In the genomic region with DNA sequence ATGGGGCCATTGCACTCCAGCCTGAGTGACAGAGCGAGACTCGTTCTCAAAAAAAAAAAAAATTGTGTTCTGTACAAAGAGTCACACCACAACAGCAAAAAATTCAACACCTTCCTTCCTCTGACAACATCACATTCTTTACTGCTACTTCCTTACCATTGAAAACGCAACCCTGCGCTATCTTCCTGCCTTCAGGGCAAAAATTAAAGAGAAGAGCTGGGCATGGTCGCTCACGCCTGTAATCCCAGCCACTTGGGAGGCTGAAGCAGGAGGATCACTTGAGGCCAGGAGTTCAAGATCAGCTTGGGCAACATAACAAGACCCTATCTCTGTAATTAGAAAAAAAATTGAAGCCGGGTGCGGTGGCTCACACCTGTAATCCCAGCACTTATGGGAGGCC, we compare ENCODE assay signal across 1 cellular context.
TF ChIP-seq lines count a peak whose summit lies in the region.

No MANE protein-coding gene starts in this region.

TF ChIP-seq in HepG2, 621 proteins besides CTCF, POLR2A, EP300 and RAD21:
- TF ChIP-seq, protein P1, sequence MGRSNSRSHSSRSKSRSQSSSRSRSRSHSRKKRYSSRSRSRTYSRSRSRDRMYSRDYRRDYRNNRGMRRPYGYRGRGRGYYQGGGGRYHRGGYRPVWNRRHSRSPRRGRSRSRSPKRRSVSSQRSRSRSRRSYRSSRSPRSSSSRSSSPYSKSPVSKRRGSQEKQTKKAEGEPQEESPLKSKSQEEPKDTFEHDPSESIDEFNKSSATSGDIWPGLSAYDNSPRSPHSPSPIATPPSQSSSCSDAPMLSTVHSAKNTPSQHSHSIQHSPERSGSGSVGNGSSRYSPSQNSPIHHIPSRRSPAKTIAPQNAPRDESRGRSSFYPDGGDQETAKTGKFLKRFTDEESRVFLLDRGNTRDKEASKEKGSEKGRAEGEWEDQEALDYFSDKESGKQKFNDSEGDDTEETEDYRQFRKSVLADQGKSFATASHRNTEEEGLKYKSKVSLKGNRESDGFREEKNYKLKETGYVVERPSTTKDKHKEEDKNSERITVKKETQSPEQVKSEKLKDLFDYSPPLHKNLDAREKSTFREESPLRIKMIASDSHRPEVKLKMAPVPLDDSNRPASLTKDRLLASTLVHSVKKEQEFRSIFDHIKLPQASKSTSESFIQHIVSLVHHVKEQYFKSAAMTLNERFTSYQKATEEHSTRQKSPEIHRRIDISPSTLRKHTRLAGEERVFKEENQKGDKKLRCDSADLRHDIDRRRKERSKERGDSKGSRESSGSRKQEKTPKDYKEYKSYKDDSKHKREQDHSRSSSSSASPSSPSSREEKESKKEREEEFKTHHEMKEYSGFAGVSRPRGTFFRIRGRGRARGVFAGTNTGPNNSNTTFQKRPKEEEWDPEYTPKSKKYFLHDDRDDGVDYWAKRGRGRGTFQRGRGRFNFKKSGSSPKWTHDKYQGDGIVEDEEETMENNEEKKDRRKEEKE (IDR thresholded peaks at IDR 0.05) = no peak
- TF ChIP-seq SAFB2 (CRISPR knock-in tag; IDR thresholded peaks at IDR 0.05; ENCODE audit: borderline replicate concordance, low read depth) (no peak), NFYB (CRISPR knock-in tag; IDR thresholded peaks at IDR 0.05) (no peak), ADNP (CRISPR knock-in tag; IDR thresholded peaks at IDR 0.05) (no peak), PAF1 (CRISPR knock-in tag; IDR thresholded peaks at IDR 0.05) (no peak), PRPF4 (IDR thresholded peaks at IDR 0.05; ENCODE audit: low read depth, low read length, poor library complexity, severe bottlenecking) (no peak), FOXK1 (CRISPR knock-in tag; IDR thresholded peaks at IDR 0.05; ENCODE audit: borderline replicate concordance, low read depth) (no peak), RBAK (CRISPR knock-in tag; IDR thresholded peaks at IDR 0.05) (no peak), YEATS4 (CRISPR knock-in tag; IDR thresholded peaks at IDR 0.05; ENCODE audit: borderline replicate concordance) (no peak), ZKSCAN5 (CRISPR knock-in tag; IDR thresholded peaks at IDR 0.05) (no peak), TCF7L2 (IDR thresholded peaks at IDR 0.05; ENCODE audit: low read depth, low read length) (no peak), JUND (CRISPR knock-in tag; IDR thresholded peaks at IDR 0.05) (no peak), HNRNPH1 (optimal IDR thresholded peaks at IDR 0.05; ENCODE audit: low read depth, low read length) (no peak), KAT2B (IDR thresholded peaks at IDR 0.05; ENCODE audit: borderline replicate concordance, low read depth, low read length) (no peak), RFX5 (IDR thresholded peaks at IDR 0.05; ENCODE audit: low read depth, low read length) (no peak), IRX3 (CRISPR knock-in tag; IDR thresholded peaks at IDR 0.05; ENCODE audit: borderline replicate concordance, low read depth) (no peak), THAP11 (CRISPR knock-in tag; IDR thresholded peaks at IDR 0.05) (no peak), ZNF260 (CRISPR knock-in tag; IDR thresholded peaks at IDR 0.05; ENCODE audit: borderline replicate concordance, low read depth) (no peak)
- TF ChIP-seq, protein P2, sequence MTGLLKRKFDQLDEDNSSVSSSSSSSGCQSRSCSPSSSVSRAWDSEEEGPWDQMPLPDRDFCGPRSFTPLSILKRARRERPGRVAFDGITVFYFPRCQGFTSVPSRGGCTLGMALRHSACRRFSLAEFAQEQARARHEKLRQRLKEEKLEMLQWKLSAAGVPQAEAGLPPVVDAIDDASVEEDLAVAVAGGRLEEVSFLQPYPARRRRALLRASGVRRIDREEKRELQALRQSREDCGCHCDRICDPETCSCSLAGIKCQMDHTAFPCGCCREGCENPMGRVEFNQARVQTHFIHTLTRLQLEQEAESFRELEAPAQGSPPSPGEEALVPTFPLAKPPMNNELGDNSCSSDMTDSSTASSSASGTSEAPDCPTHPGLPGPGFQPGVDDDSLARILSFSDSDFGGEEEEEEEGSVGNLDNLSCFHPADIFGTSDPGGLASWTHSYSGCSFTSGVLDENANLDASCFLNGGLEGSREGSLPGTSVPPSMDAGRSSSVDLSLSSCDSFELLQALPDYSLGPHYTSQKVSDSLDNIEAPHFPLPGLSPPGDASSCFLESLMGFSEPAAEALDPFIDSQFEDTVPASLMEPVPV (CRISPR knock-in tag; IDR thresholded peaks at IDR 0.05) = no peak
- TF ChIP-seq, protein P3, sequence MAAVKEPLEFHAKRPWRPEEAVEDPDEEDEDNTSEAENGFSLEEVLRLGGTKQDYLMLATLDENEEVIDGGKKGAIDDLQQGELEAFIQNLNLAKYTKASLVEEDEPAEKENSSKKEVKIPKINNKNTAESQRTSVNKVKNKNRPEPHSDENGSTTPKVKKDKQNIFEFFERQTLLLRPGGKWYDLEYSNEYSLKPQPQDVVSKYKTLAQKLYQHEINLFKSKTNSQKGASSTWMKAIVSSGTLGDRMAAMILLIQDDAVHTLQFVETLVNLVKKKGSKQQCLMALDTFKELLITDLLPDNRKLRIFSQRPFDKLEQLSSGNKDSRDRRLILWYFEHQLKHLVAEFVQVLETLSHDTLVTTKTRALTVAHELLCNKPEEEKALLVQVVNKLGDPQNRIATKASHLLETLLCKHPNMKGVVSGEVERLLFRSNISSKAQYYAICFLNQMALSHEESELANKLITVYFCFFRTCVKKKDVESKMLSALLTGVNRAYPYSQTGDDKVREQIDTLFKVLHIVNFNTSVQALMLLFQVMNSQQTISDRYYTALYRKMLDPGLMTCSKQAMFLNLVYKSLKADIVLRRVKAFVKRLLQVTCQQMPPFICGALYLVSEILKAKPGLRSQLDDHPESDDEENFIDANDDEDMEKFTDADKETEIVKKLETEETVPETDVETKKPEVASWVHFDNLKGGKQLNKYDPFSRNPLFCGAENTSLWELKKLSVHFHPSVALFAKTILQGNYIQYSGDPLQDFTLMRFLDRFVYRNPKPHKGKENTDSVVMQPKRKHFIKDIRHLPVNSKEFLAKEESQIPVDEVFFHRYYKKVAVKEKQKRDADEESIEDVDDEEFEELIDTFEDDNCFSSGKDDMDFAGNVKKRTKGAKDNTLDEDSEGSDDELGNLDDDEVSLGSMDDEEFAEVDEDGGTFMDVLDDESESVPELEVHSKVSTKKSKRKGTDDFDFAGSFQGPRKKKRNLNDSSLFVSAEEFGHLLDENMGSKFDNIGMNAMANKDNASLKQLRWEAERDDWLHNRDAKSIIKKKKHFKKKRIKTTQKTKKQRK (IDR thresholded peaks at IDR 0.05; ENCODE audit: low read length) = no peak
TF ChIP-seq in HepG2: peak in this region for 0.
